Comparison of ENCODE assay signal across 1 cellular context in the genomic region with DNA sequence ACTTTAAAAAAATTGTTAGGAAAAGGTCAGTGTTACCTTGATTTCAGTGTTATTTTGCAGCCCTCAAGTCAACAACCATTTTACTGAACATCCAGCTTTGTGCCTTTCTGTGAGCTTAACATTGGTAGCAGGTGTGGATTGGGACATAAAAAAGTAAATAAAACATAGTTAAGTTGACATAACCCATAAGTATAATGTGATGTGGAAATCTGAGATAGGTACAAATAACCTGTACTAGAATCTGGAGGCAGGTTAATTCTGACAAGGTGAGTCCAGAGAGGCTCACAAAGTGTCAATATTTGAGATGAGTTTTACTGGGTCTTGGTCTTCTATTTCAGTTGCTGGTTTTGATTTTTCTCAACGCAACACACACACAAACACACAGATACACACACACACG.
TF ChIP-seq lines count a peak whose summit lies in the region.

No MANE protein-coding gene starts in this region.

TF ChIP-seq in HepG2, 621 proteins besides CTCF, POLR2A, EP300 and RAD21 (continued from another document and continues in another):
- TF ChIP-seq ZNF333 (CRISPR knock-in tag; IDR thresholded peaks at IDR 0.05; ENCODE audit: borderline replicate concordance), result no peak
- no peak for TF ChIP-seq BCL3 (CRISPR knock-in tag; IDR thresholded peaks at IDR 0.05)
- TF ChIP-seq ZNF317 (CRISPR knock-in tag; IDR thresholded peaks at IDR 0.05), result no peak
- no peak for TF ChIP-seq KAT2B (IDR thresholded peaks at IDR 0.05; ENCODE audit: borderline replicate concordance, low read depth, low read length)
- no peak for TF ChIP-seq NR2C2 (CRISPR knock-in tag; IDR thresholded peaks at IDR 0.05; ENCODE audit: borderline replicate concordance)
- TF ChIP-seq ZNF883 (CRISPR knock-in tag; IDR thresholded peaks at IDR 0.05; ENCODE audit: not compliant biosample characterization), result no peak
- no peak for TF ChIP-seq ADNP (CRISPR knock-in tag; IDR thresholded peaks at IDR 0.05)
- TF ChIP-seq FOXO4 (CRISPR knock-in tag; conservative IDR thresholded peaks at IDR 0.05), result no peak
- TF ChIP-seq, protein P1, sequence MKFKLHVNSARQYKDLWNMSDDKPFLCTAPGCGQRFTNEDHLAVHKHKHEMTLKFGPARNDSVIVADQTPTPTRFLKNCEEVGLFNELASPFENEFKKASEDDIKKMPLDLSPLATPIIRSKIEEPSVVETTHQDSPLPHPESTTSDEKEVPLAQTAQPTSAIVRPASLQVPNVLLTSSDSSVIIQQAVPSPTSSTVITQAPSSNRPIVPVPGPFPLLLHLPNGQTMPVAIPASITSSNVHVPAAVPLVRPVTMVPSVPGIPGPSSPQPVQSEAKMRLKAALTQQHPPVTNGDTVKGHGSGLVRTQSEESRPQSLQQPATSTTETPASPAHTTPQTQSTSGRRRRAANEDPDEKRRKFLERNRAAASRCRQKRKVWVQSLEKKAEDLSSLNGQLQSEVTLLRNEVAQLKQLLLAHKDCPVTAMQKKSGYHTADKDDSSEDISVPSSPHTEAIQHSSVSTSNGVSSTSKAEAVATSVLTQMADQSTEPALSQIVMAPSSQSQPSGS (CRISPR knock-in tag; IDR thresholded peaks at IDR 0.05), result no peak
- TF ChIP-seq HMGA1 (CRISPR knock-in tag; conservative IDR thresholded peaks at IDR 0.05), result no peak
- TF ChIP-seq, protein P2, sequence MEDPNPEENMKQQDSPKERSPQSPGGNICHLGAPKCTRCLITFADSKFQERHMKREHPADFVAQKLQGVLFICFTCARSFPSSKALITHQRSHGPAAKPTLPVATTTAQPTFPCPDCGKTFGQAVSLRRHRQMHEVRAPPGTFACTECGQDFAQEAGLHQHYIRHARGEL (CRISPR knock-in tag; IDR thresholded peaks at IDR 0.05), result no peak
- TF ChIP-seq SRSF4 (IDR thresholded peaks at IDR 0.05; ENCODE audit: low read depth, low read length, poor library complexity, severe bottlenecking), result no peak
- no peak for TF ChIP-seq JUN (CRISPR knock-in tag; IDR thresholded peaks at IDR 0.05)
- TF ChIP-seq ZNF841 (CRISPR knock-in tag; IDR thresholded peaks at IDR 0.05; ENCODE audit: borderline replicate concordance), result no peak
- TF ChIP-seq TBX2 (CRISPR knock-in tag; IDR thresholded peaks at IDR 0.05; ENCODE audit: borderline replicate concordance), result peak; percentile 19; the same call in 1 of the 2 replicates
- TF ChIP-seq FOXP1 (IDR thresholded peaks at IDR 0.05), result no peak
- peak; percentile 4; the same call in 1 of the 2 replicates for TF ChIP-seq FOXP1 (CRISPR knock-in tag; IDR thresholded peaks at IDR 0.05)
- TF ChIP-seq SOX13 (IDR thresholded peaks at IDR 0.05), result no peak
- peak in 1 of 2 experiments; percentile 38; a peak in 1 of 4 replicates for TF ChIP-seq SOX13 (CRISPR knock-in tag; conservative IDR thresholded peaks at IDR 0.05 in 1 of 2, IDR thresholded peaks at IDR 0.05 in 1 of 2)
- no peak for TF ChIP-seq ZC3H13 (CRISPR knock-in tag; IDR thresholded peaks at IDR 0.05)
- TF ChIP-seq TBP (CRISPR knock-in tag; IDR thresholded peaks at IDR 0.05), result no peak
- TF ChIP-seq ZNF253 (CRISPR knock-in tag; IDR thresholded peaks at IDR 0.05; ENCODE audit: borderline replicate concordance), result no peak
- TF ChIP-seq ZNF30 (CRISPR knock-in tag; IDR thresholded peaks at IDR 0.05), result no peak
- 0 out of 2 replicates have a peak, but pooled peaks have one; percentile 16 for TF ChIP-seq SAP130 (CRISPR knock-in tag; IDR thresholded peaks at IDR 0.05; ENCODE audit: low read depth)
- peak; percentile 58 for TF ChIP-seq ZNF646 (CRISPR knock-in tag; IDR thresholded peaks at IDR 0.05)
- no peak for TF ChIP-seq MATR3 (CRISPR knock-in tag; IDR thresholded peaks at IDR 0.05)
- no peak for TF ChIP-seq CHCHD3 (CRISPR knock-in tag; IDR thresholded peaks at IDR 0.05)
- no peak for TF ChIP-seq MTERF4 (CRISPR knock-in tag; IDR thresholded peaks at IDR 0.05)
- no peak for TF ChIP-seq AKAP8 (CRISPR knock-in tag; IDR thresholded peaks at IDR 0.05)
- TF ChIP-seq HOXA9 (CRISPR knock-in tag; IDR thresholded peaks at IDR 0.05; ENCODE audit: borderline replicate concordance), result no peak
- TF ChIP-seq ZNF776 (CRISPR knock-in tag; IDR thresholded peaks at IDR 0.05), result no peak
- TF ChIP-seq REPIN1 (CRISPR knock-in tag; IDR thresholded peaks at IDR 0.05; ENCODE audit: borderline replicate concordance, low read depth), result no peak
- TF ChIP-seq, protein P3, sequence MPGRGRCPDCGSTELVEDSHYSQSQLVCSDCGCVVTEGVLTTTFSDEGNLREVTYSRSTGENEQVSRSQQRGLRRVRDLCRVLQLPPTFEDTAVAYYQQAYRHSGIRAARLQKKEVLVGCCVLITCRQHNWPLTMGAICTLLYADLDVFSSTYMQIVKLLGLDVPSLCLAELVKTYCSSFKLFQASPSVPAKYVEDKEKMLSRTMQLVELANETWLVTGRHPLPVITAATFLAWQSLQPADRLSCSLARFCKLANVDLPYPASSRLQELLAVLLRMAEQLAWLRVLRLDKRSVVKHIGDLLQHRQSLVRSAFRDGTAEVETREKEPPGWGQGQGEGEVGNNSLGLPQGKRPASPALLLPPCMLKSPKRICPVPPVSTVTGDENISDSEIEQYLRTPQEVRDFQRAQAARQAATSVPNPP (CRISPR knock-in tag; IDR thresholded peaks at IDR 0.05), result no peak
- TF ChIP-seq DNMT1 (CRISPR knock-in tag; IDR thresholded peaks at IDR 0.05), result no peak
- no peak for TF ChIP-seq CC2D1A (CRISPR knock-in tag; IDR thresholded peaks at IDR 0.05)
- TF ChIP-seq ZNF619 (CRISPR knock-in tag; IDR thresholded peaks at IDR 0.05), result no peak
- no peak for TF ChIP-seq LBX2 (CRISPR knock-in tag; IDR thresholded peaks at IDR 0.05; ENCODE audit: borderline replicate concordance)
- no peak for TF ChIP-seq CCAR2 (optimal IDR thresholded peaks at IDR 0.05; ENCODE audit: low read depth, low read length)
- no peak for TF ChIP-seq KLF11 (CRISPR knock-in tag; IDR thresholded peaks at IDR 0.05)
- peak; percentile 44; the same call in 1 of the 2 replicates for TF ChIP-seq FOXA3 (CRISPR knock-in tag; IDR thresholded peaks at IDR 0.05)
- TF ChIP-seq, protein P4, sequence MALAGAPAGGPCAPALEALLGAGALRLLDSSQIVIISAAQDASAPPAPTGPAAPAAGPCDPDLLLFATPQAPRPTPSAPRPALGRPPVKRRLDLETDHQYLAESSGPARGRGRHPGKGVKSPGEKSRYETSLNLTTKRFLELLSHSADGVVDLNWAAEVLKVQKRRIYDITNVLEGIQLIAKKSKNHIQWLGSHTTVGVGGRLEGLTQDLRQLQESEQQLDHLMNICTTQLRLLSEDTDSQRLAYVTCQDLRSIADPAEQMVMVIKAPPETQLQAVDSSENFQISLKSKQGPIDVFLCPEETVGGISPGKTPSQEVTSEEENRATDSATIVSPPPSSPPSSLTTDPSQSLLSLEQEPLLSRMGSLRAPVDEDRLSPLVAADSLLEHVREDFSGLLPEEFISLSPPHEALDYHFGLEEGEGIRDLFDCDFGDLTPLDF (CRISPR knock-in tag; IDR thresholded peaks at IDR 0.05), result no peak
- TF ChIP-seq ZSCAN29 (CRISPR knock-in tag; conservative IDR thresholded peaks at IDR 0.05), result no peak
- TF ChIP-seq NFKB2 (CRISPR knock-in tag; IDR thresholded peaks at IDR 0.05; ENCODE audit: borderline replicate concordance), result no peak
- no peak for TF ChIP-seq ZNF543 (CRISPR knock-in tag; IDR thresholded peaks at IDR 0.05)
- TF ChIP-seq SYNCRIP (IDR thresholded peaks at IDR 0.05; ENCODE audit: insufficient read depth, low read depth, low read length), result no peak
- no peak for TF ChIP-seq SSRP1 (CRISPR knock-in tag; IDR thresholded peaks at IDR 0.05)
- TF ChIP-seq GABPA (IDR thresholded peaks at IDR 0.05; ENCODE audit: low read depth, low read length), result no peak
- no peak for TF ChIP-seq GABPA (CRISPR knock-in tag; IDR thresholded peaks at IDR 0.05; ENCODE audit: low read depth)
- TF ChIP-seq, protein P5, sequence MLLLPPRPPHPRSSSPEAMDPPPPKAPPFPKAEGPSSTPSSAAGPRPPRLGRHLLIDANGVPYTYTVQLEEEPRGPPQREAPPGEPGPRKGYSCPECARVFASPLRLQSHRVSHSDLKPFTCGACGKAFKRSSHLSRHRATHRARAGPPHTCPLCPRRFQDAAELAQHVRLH (CRISPR knock-in tag; IDR thresholded peaks at IDR 0.05; ENCODE audit: borderline replicate concordance, low read depth), result no peak
- TF ChIP-seq, protein P6, sequence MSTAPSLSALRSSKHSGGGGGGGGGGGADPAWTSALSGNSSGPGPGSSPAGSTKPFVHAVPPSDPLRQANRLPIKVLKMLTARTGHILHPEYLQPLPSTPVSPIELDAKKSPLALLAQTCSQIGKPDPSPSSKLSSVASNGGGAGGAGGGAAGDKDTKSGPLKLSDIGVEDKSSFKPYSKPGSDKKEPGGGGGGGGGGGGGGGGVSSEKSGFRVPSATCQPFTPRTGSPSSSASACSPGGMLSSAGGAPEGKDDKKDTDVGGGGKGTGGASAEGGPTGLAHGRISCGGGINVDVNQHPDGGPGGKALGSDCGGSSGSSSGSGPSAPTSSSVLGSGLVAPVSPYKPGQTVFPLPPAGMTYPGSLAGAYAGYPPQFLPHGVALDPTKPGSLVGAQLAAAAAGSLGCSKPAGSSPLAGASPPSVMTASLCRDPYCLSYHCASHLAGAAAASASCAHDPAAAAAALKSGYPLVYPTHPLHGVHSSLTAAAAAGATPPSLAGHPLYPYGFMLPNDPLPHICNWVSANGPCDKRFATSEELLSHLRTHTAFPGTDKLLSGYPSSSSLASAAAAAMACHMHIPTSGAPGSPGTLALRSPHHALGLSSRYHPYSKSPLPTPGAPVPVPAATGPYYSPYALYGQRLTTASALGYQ (CRISPR knock-in tag; IDR thresholded peaks at IDR 0.05), result no peak
